31 cellular contexts compared by ENCODE assay signal in the genomic region with DNA sequence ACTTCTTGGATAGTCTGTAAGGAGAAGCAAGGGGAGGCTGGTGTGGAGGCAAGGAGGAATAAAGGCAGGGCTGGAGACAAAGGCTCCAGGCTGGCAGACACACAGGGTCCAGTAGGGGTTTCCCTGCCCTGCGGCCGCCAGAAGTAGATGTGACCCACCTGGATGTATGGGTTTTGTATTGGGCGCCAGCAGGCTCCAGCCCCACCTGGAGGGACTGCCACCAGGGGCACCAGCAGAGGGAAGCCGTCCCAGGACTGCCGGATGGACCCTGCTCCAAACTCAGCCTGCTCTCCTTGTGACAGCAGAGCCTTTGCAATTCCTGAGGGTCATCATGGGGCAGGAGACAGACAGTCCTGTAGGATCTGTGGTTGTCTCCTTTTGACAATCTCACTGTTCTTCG.
"Had no signal": no experiment of that assay in that cellular context is flagged by ENCODE, and none has a peak within 500 bp of the region (broad histone marks: within the 10 kb centered on the region; RNA-seq: fewer than 3 reads in every experiment).

No MANE protein-coding gene starts in this region.

- ATAC-seq: activated T-cell treated with anti-CD3 and anti-CD28 coated beads, Interleukin-2, amount 50 U/mL, for 72 hours; activated T-helper 17 cell treated with anti-CD3 and anti-CD28 coated beads, Interleukin-2, amount 50 U/mL, for 72 hours; K562 had no signal

- H3K4me3 ChIP-seq: ascending aorta, K562, Peyer's patch had no signal

- H3K27ac ChIP-seq: ascending aorta, Peyer's patch, WERI-Rb-1 had no signal

- H3K4me3 Mint-ChIP-seq: activated CD4-positive, alpha-beta memory T cell treated with anti-CD3 and anti-CD28 coated beads, Interleukin-2, amount 10 ng/mL, durations not matched to agents 7 days and 5 days; activated naive CD4-positive, alpha-beta T cell treated with anti-CD3 and anti-CD28 coated beads, Interleukin-2, amount 50 U/mL, for 24 hours; activated naive CD8-positive, alpha-beta T cell treated with anti-CD3 and anti-CD28 coated beads, Interleukin-2, amount 10 ng/mL, durations not matched to agents 7 days and 5 days; activated T-cell treated with anti-CD3 and anti-CD28 coated beads, Interleukin-2, amount 50 U/mL, for 72 hours; activated T-helper 17 cell treated with anti-CD3 and anti-CD28 coated beads, Interleukin-2, amount 50 U/mL, for 72 hours had no signal

- H3K9me3 Mint-ChIP-seq: activated CD4-positive, alpha-beta memory T cell treated with anti-CD3 and anti-CD28 coated beads, Interleukin-2, amount 10 ng/mL, durations not matched to agents 7 days and 5 days; activated naive CD4-positive, alpha-beta T cell treated with anti-CD3 and anti-CD28 coated beads, Interleukin-2, amount 50 U/mL, for 24 hours; activated naive CD8-positive, alpha-beta T cell treated with anti-CD3 and anti-CD28 coated beads, Interleukin-2, amount 10 ng/mL, durations not matched to agents 7 days and 5 days; activated T-cell treated with anti-CD3 and anti-CD28 coated beads, Interleukin-2, amount 50 U/mL, for 72 hours; activated T-helper 17 cell treated with anti-CD3 and anti-CD28 coated beads, Interleukin-2, amount 50 U/mL, for 72 hours had no signal

- DNase-seq: activated CD4-positive, alpha-beta memory T cell treated with anti-CD3 and anti-CD28 coated beads, Interleukin-2, amount 10 ng/mL, durations not matched to agents 7 days and 5 days; activated CD4-positive, alpha-beta T cell treated with anti-CD3 and anti-CD28 coated beads for 1 hour; activated CD4-positive, alpha-beta T cell treated with anti-CD3 and anti-CD28 coated beads for 48 hours; activated CD4-positive, CD25-positive, alpha-beta regulatory T cell; activated CD8-positive, alpha-beta memory T cell treated with anti-CD3 and anti-CD28 coated beads for 24 hours; activated effector memory CD4-positive, alpha-beta T cell treated with anti-CD3 and anti-CD28 coated beads, Interleukin-2, amount 50 U/mL, for 16 hours; activated naive CD4-positive, alpha-beta T cell; activated naive CD8-positive, alpha-beta T cell treated with anti-CD3 and anti-CD28 coated beads, Interleukin-2, amount 10 ng/mL, durations not matched to agents 7 days and 5 days; activated T-cell treated with anti-CD3 and anti-CD28 coated beads, Interleukin-2, amount 50 U/mL, for 1 hour; activated T-cell treated with anti-CD3 and anti-CD28 coated beads, Interleukin-2, amount 50 U/mL, for 72 hours; amygdala; NCI-H1092 treated with DMSO at 0.1 percent for 48 hours; NCI-H1417; NCI-H146; NCI-H187 treated with DMSO at 0.1 percent for 48 hours; NCI-H2081; NCI-H2171 treated with DMSO at 0.1 percent for 48 hours; NCI-H2227 treated with DMSO at 0.1 percent for 48 hours; NCI-H446; NCI-H510A treated with DMSO at 0.1 percent for 48 hours; NCI-H526 treated with DMSO at 0.1 percent for 48 hours; NCI-H82; Peyer's patch; RPMI8226; SIG-M5; T1000; WERI-Rb-1 had no signal

- H3K9me3 ChIP-seq: ascending aorta, Peyer's patch had no signal

- H3K4me1 Mint-ChIP-seq: activated naive CD4-positive, alpha-beta T cell treated with anti-CD3 and anti-CD28 coated beads, Interleukin-2, amount 50 U/mL, for 24 hours; activated naive CD8-positive, alpha-beta T cell treated with anti-CD3 and anti-CD28 coated beads, Interleukin-2, amount 10 ng/mL, durations not matched to agents 7 days and 5 days; activated T-helper 17 cell treated with anti-CD3 and anti-CD28 coated beads, Interleukin-2, amount 50 U/mL, for 72 hours had no signal

- H3K4me1 ChIP-seq: Peyer's patch had no signal

- H3K27me3 ChIP-seq: ascending aorta, Peyer's patch had no signal

- H3K36me3 Mint-ChIP-seq: activated naive CD8-positive, alpha-beta T cell treated with anti-CD3 and anti-CD28 coated beads, Interleukin-2, amount 10 ng/mL, durations not matched to agents 7 days and 5 days had no signal

- H3K27me3 Mint-ChIP-seq: activated naive CD4-positive, alpha-beta T cell treated with anti-CD3 and anti-CD28 coated beads, Interleukin-2, amount 50 U/mL, for 24 hours; activated naive CD8-positive, alpha-beta T cell treated with anti-CD3 and anti-CD28 coated beads, Interleukin-2, amount 10 ng/mL, durations not matched to agents 7 days and 5 days; activated T-helper 17 cell treated with anti-CD3 and anti-CD28 coated beads, Interleukin-2, amount 50 U/mL, for 72 hours had no signal

- H3K36me3 ChIP-seq: WERI-Rb-1 had no signal

- H3K27ac Mint-ChIP-seq: activated CD4-positive, alpha-beta memory T cell treated with anti-CD3 and anti-CD28 coated beads, Interleukin-2, amount 10 ng/mL, durations not matched to agents 7 days and 5 days; activated naive CD4-positive, alpha-beta T cell treated with anti-CD3 and anti-CD28 coated beads, Interleukin-2, amount 50 U/mL, for 24 hours; activated naive CD8-positive, alpha-beta T cell treated with anti-CD3 and anti-CD28 coated beads, Interleukin-2, amount 10 ng/mL, durations not matched to agents 7 days and 5 days; activated T-cell treated with anti-CD3 and anti-CD28 coated beads, Interleukin-2, amount 50 U/mL, for 72 hours; activated T-helper 17 cell treated with anti-CD3 and anti-CD28 coated beads, Interleukin-2, amount 50 U/mL, for 72 hours had no signal

- FAIRE-seq: K562 had no signal
